Comparison of ENCODE assay signal across 8 cellular contexts in the genomic region with DNA sequence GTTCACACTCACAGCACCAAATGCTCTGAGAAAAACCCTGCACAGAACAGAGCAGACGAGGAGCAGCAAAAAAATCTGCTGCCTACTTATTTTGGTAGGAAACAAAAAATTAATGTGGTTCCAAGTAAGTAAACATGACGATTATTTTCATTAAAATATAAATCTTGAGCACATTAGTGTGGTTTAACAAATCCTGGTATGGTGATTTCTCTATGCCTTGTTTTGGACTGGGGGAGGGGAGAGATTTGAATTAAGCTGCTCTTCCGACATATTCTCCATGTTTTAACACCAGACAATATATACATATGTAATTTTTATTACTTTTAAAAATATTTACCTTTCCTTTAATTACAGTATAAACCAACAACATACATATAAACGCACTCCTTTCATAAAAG. TPM values are rescaled to one million over a fixed set of nuclear protein-coding genes. Genes with fewer than 3 reads are reported as not detected.
A peak's percentile ranks its signal among the peaks of the same experiment; 100 is the strongest.
DNase-seq lines count a peak whose midpoint lies in the region; ATAC-seq and TF ChIP-seq lines count a peak whose summit lies in the region.

No MANE protein-coding gene starts in this region.

- H2BK12ac ChIP-seq in trophoblast cell (ENCODE audit: low read length) = no peak overlapping the region

- H3K4me1 ChIP-seq in PC-3 (ENCODE audit: insufficient read depth, low read length) = peaks cover 28% of the 10 kb centered on the region
- no peaks in the 10 kb centered on the region for H3K4me1 ChIP-seq in esophagus (ENCODE audit: control insufficient read depth in 2 of 2, insufficient read depth in 2 of 2, low read length in 1 of 2)
- no peaks in the 10 kb centered on the region for H3K4me1 ChIP-seq in trophoblast cell (ENCODE audit: control insufficient read depth in 1 of 2, insufficient read depth in 2 of 2, low read length in 2 of 2)

- H4K20me1 ChIP-seq in PC-3 (ENCODE audit: low read length) = no peaks in the 10 kb centered on the region

- no peak overlapping the region for H4K8ac ChIP-seq in trophoblast cell (ENCODE audit: low read depth, low read length)

- POLR2A ChIA-PET in PC-3 (lab: Charles Lee; ENCODE audit: unreplicated experiment) = no interaction called here

- no peak overlapping the region for H3K18ac ChIP-seq in trophoblast cell (ENCODE audit: low read length)

- H3K4me3 ChIP-seq in PC-3 (ENCODE audit: low read length) = peak overlapping the region; percentile 91
- H3K4me3 ChIP-seq in esophagus (ENCODE audit: low read depth in 1 of 2, low read length in 2 of 2) = peak overlapping the region; percentile 70 to 94
- no peak overlapping the region for H3K4me3 ChIP-seq in trophoblast cell (ENCODE audit: low read depth, low read length)

- H3K4ac ChIP-seq in trophoblast cell (ENCODE audit: low read depth, low read length) = no peak overlapping the region

- peaks cover 20% of the 10 kb centered on the region for H3K79me1 ChIP-seq in trophoblast cell (ENCODE audit: low read length)

- no peak overlapping the region for H3K14ac ChIP-seq in trophoblast cell (ENCODE audit: low read length)

- H4K91ac ChIP-seq in trophoblast cell (ENCODE audit: low read depth, low read length) = no peak overlapping the region

- no peak overlapping the region for H4K12ac ChIP-seq in trophoblast cell (ENCODE audit: low read depth, low read length)

- 9 to 13% methylated on average over 4 of the region's 4 CpGs for WGBS in esophagus, 2 donors
- WGBS in trophoblast cell (ENCODE audit: extremely low coverage, insufficient coverage, insufficient read length) = no CpG with 5 or more reads among the region's 4 CpGs

- H3K36me3 ChIP-seq in PC-3 (ENCODE audit: low read depth, low read length) (no peaks in the 10 kb centered on the region), esophagus (ENCODE audit: control insufficient read depth in 2 of 2, insufficient read depth in 2 of 2, low read length in 1 of 2) (no peaks in the 10 kb centered on the region), trophoblast cell (ENCODE audit: control insufficient read depth in 1 of 2, insufficient read depth in 2 of 2, low read length in 2 of 2) (no peaks in the 10 kb centered on the region)

- H3K23ac ChIP-seq in trophoblast cell (ENCODE audit: low read length) = no peak overlapping the region

- DNase-seq in EL (peak; percentile 31), PC-3 (no peak), trophoblast cell (no peak), left colon (no peak), NOMO-1 (lab: John Stamatoyannopoulos, UW; ENCODE audit: unreplicated experiment in 2 of 2) (no peak)
- DNase-seq in stimulated activated CD4-positive, alpha-beta T cell treated with anti-CD3 and anti-CD28 coated beads, Interleukin-2, amount 100 ng/mL, for 48 hours = no peak

- intact Hi-C loops in PC-3 (cut with micrococcal nuclease) (loop anchor here (2.0 to 5.0 kb wide), 6 partner anchors 113 to 623 kb away; no protein-coding TSS in a partner anchor), left colon (cut with DNase I, micrococcal nuclease) (loop anchor here in 1 of 2 donors (5.0 kb wide), 1 partner anchor 212 kb away; no protein-coding TSS in a partner anchor)

- CTCF ChIA-PET in PC-3 (lab: Charles Lee) = no interaction called here

- no TSS peak for BruUV-seq in PC-3 (replicated peaks; lab: Mats Ljungman, UMichigan)

- H3F3A ChIP-seq in PC-3 (ENCODE audit: low read length, unreplicated experiment) = no peaks in the 10 kb centered on the region

- H3K27ac ChIP-seq in PC-3 (ENCODE audit: low read length) (no peak overlapping the region), esophagus (ENCODE audit: low read depth in 2 of 2, low read length in 1 of 2) (peak overlapping the region in 1 of 2 donors; percentile 100), trophoblast cell (ENCODE audit: low read depth, low read length) (no peak overlapping the region)

- no peak overlapping the region for H2BK120ac ChIP-seq in trophoblast cell (ENCODE audit: insufficient read depth, low read length, poor library complexity)

- no peak overlapping the region for H2AK5ac ChIP-seq in trophoblast cell (ENCODE audit: low read length)

- H3K9me3 ChIP-seq in PC-3 (ENCODE audit: low read length) (no peaks in the 10 kb centered on the region), esophagus (ENCODE audit: control insufficient read depth in 2 of 2, insufficient read depth in 1 of 2, low read depth in 1 of 2, low read length in 1 of 2) (no peaks in the 10 kb centered on the region), trophoblast cell (ENCODE audit: insufficient read depth, low read depth, low read length) (no peaks in the 10 kb centered on the region)

- no peak for ATAC-seq in PC-3
- no peak for ATAC-seq in left colon
- ATAC-seq in GM19328 (IDR thresholded peaks at IDR 0.05; ENCODE audit: unreplicated experiment) = no peak

- no peak overlapping the region for H2BK5ac ChIP-seq in trophoblast cell (ENCODE audit: low read depth, low read length, poor library complexity)

- H2AFZ ChIP-seq in PC-3 (ENCODE audit: low read length) (peak overlapping the region; percentile 77), trophoblast cell (ENCODE audit: insufficient read depth, low read length, poor library complexity) (no peak overlapping the region)

- H3K9me2 ChIP-seq in PC-3 (replicated peaks; ENCODE audit: low read length) = no peaks in the 10 kb centered on the region

- H3K79me2 ChIP-seq in PC-3 (ENCODE audit: low read length) = peaks cover 30% of the 10 kb centered on the region
- peaks cover 12% of the 10 kb centered on the region for H3K79me2 ChIP-seq in trophoblast cell (ENCODE audit: control insufficient read depth, insufficient read depth, low read length, poor library complexity)

- no peak for TF ChIP-seq CTCF in PC-3 (conservative IDR thresholded peaks at IDR 0.05; ENCODE audit: low read depth, low read length)

- H3K27me3 ChIP-seq in PC-3 (ENCODE audit: low read length) (no peaks in the 10 kb centered on the region), esophagus (ENCODE audit: control insufficient read depth in 1 of 2, insufficient read depth in 2 of 2, low read length in 2 of 2) (no peaks in the 10 kb centered on the region), trophoblast cell (ENCODE audit: insufficient read depth, low read length) (no peaks in the 10 kb centered on the region)

- H3K4me2 ChIP-seq in PC-3 (ENCODE audit: low read length) (peak overlapping the region; percentile 99), trophoblast cell (ENCODE audit: low read length) (peak overlapping the region; percentile 91)

- peak overlapping the region; percentile 95 for H3K9ac ChIP-seq in PC-3 (ENCODE audit: low read length)
- H3K9ac ChIP-seq in trophoblast cell (ENCODE audit: low read length) = no peak overlapping the region

RNA-seq across cellular contexts. Expression of a gene that starts 1.8 kb away (rescaled TPM):
- total RNA-seq in PC-3 (2014; rRNA removed) = 14.3 and 15.4 TPM in 2 replicates
- polyA plus RNA-seq in esophagus = 10 to 100 TPM in 1 of 2 donors, 1 to 10 TPM in 1; 7.5 to 13.4 TPM
- 27.7 and 28.8 TPM in 2 replicates for polyA plus RNA-seq in trophoblast cell (2013)
- total RNA-seq in left colon = 10 to 100 TPM; 86.6 to 87.3 TPM
